In the genomic region with DNA sequence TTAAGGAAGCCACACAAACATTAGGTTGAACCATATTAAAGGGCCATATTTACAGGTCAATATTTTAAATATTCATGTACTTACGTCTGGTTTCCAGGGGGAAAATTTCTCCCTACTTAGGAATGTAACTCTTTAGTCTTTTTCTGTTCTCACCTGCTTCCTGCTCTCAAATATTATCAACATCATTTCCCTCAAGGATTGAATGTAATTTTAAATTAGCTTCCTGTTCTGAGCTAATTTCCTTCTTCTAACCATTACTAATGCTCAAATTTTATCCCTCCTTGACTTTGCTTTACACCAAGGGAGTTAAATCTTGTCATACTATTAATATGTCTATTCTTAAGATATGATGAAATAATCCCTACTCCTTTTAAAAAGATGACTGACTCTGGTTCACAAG, we compare ENCODE assay signal across 14 cellular contexts.
DNase-seq lines count a peak whose midpoint lies in the region; ATAC-seq lines count a peak whose summit lies in the region.
"Had no signal": no experiment of that assay in that cellular context is flagged by ENCODE, and none has a peak within 500 bp of the region (broad histone marks: within the 10 kb centered on the region; RNA-seq: fewer than 3 reads in every experiment).

No MANE protein-coding gene starts in this region.

- H3K79me2 ChIP-seq in GM23248 (ENCODE audit: insufficient read depth), result no peaks in the 10 kb centered on the region

- H3K36me3 Mint-ChIP-seq in stimulated activated naive B cell treated with anti-CD40 and anti-IgM and Interleukin-4, amounts not matched to agents 10 μg/mL and 1 μg/mL and 100 μg/mL, for 72 hours, result peaks cover 36 to 41% of the 10 kb centered on the region in 2 donors

- H3K9ac ChIP-seq in GM23248, result no peak overlapping the region

- no peak overlapping the region for H3K4me2 ChIP-seq in GM23248 (ENCODE audit: unreplicated experiment)

- H3K4me3 Mint-ChIP-seq in stimulated activated naive B cell treated with anti-CD40 and anti-IgM and Interleukin-4, amounts not matched to agents 10 μg/mL and 1 μg/mL and 100 μg/mL, for 72 hours, result no peak overlapping the region
- H3K4me3 Mint-ChIP-seq: CD14-positive monocyte; CD8-positive, alpha-beta T cell; IgD-negative memory B cell had no signal

- peak overlapping the region; percentile 20 for H3K27ac Mint-ChIP-seq in stimulated activated naive B cell treated with anti-CD40 and anti-IgM and Interleukin-4, amounts not matched to agents 10 μg/mL and 1 μg/mL and 100 μg/mL, for 72 hours
- H3K27ac Mint-ChIP-seq: CD8-positive, alpha-beta T cell; IgD-negative memory B cell had no signal

- ATAC-seq in stimulated activated naive B cell treated with anti-CD40 and anti-IgM and Interleukin-4, amounts not matched to agents 10 μg/mL and 1 μg/mL and 100 μg/mL, for 72 hours (replicated peaks), result no peak
- ATAC-seq in GM19467 (IDR thresholded peaks at IDR 0.05; ENCODE audit: unreplicated experiment) (no peak), GM21447 (IDR thresholded peaks at IDR 0.05; ENCODE audit: unreplicated experiment) (no peak)
- ATAC-seq: CD8-positive, alpha-beta T cell had no signal

- H3K9me3 Mint-ChIP-seq in stimulated activated naive B cell treated with anti-CD40 and anti-IgM and Interleukin-4, amounts not matched to agents 10 μg/mL and 1 μg/mL and 100 μg/mL, for 72 hours, result peaks cover 7 to 8% of the 10 kb centered on the region in 2 donors
- H3K9me3 Mint-ChIP-seq: CD8-positive, alpha-beta T cell had no signal

- H3K4me3 ChIP-seq in GM23248, result no peak overlapping the region

- no peaks in the 10 kb centered on the region for H4K20me1 ChIP-seq in GM23248 (ENCODE audit: insufficient read depth)

- H3K27me3 ChIP-seq in GM23248 (replicated peaks; ENCODE audit: insufficient read depth), result no peaks in the 10 kb centered on the region

- H3K27me3 Mint-ChIP-seq in stimulated activated naive B cell treated with anti-CD40 and anti-IgM and Interleukin-4, amounts not matched to agents 10 μg/mL and 1 μg/mL and 100 μg/mL, for 72 hours, result no peaks in the 10 kb centered on the region
- H3K27me3 Mint-ChIP-seq: IgD-negative memory B cell had no signal

- H3K4me1 ChIP-seq in GM23248 (ENCODE audit: insufficient read depth), result peaks cover 10% of the 10 kb centered on the region

- no peaks in the 10 kb centered on the region for H3K9me2 ChIP-seq in GM23248 (ENCODE audit: insufficient read depth)

- H3K36me3 ChIP-seq in GM23248 (ENCODE audit: low read depth), result 0 out of 2 replicates have a peak, but pooled peaks cover 3% of the 10 kb centered on the region

- H2AFZ ChIP-seq in GM23248, result no peak overlapping the region

- no peaks in the 10 kb centered on the region for H3K9me3 ChIP-seq in GM23248 (ENCODE audit: low read depth)

- H3K4me1 Mint-ChIP-seq in stimulated activated naive B cell treated with anti-CD40 and anti-IgM and Interleukin-4, amounts not matched to agents 10 μg/mL and 1 μg/mL and 100 μg/mL, for 72 hours, result peaks cover 8 to 27% of the 10 kb centered on the region in 2 donors
- H3K4me1 Mint-ChIP-seq: CD14-positive monocyte had no signal

- in situ Hi-C loops in GM23248 (cut with MboI), result no loop called here

- no peak overlapping the region; the same call in 1 of the 2 replicates for H3K27ac ChIP-seq in GM23248

- H3F3A ChIP-seq in GM23248 (ENCODE audit: insufficient read depth), result peaks cover 16% of the 10 kb centered on the region; the same call in 1 of the 2 replicates

- DNase-seq in GM23248 (peak; percentile 2), dermis blood vessel endothelial cell (peak; percentile 78), kidney tubule cell (ENCODE audit: low spot score) (peak; percentile 3), SIG-M5 treated with dmso at 0.1 percent for 504 hours (lab: John Stamatoyannopoulos, UW; ENCODE audit: unreplicated experiment) (no peak)
- DNase-seq in stimulated activated naive B cell treated with anti-CD40 and anti-IgM and Interleukin-4, amounts not matched to agents 10 μg/mL and 1 μg/mL and 100 μg/mL, for 72 hours, result no peak
- DNase-seq: CD8-positive, alpha-beta T cell; COR-L47; DMS153; DMS79 treated with DMSO at 0.1 percent for 48 hours; GDM1 had no signal

- WGBS in GM23248 (ENCODE audit: low coverage in 1 of 2, low lambda C conversion rate in 2 of 2, missing lambda C conversion rate in 2 of 2), 2 experiments, result 97 to 100% methylated on average over 1 of the region's 1 CpG

Comparison
In these comparisons a context has a peak if more than half of its experiments do, and no peak if none do; other contexts are left out.
1. DNase-seq: peak in GM23248 (single experiment), dermis blood vessel endothelial cell (single experiment) and kidney tubule cell (single experiment); none in stimulated activated naive B cell treated with anti-CD40 and anti-IgM and Interleukin-4, amounts not matched to agents 10 μg/mL and 1 μg/mL and 100 μg/mL, for 72 hours (single experiment) and SIG-M5 treated with dmso at 0.1 percent for 504 hours (single experiment).